1 cellular context compared by ENCODE assay signal in the genomic region with DNA sequence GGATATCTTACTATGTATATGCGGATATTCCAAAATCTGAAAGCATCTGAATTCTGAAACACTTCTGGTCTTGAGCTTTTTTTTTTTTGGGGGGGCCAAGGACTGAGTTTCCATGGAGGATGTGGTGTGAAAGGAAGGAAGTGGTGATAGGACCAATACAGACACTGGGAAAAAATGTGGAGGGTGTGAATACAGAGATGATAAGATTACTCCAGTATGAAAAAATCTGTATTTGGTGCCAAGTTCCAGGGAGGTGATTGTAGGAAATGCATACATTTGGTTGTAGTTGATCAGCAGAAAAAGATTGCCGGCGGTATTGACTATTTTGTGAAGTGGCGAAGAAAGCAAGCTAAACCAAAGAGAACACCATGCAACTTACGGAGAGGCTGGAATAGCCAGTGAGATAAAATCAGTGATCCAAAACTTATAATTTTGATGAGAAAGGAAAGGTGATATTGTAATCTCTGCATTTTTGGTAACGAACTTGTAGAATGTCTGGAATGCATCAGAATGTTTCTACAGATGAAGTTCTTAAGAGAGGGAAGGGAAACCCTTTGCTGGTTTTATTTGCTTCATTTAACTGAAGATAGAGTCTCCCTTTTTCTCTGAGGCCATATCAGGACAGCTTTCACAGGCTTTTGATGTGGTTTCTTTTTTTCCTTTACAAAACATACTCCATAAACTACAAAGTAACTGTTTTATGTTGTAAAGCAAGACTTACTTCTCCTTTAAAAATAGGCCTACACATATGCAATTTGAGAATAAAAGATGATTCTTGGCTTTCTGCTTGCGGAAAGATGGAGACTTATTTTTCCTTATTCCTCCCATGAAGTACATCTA.
TF ChIP-seq lines count a peak whose summit lies in the region.

No MANE protein-coding gene starts in this region.

TF ChIP-seq in IMR-90, 13 proteins besides CTCF, POLR2A, EP300 and RAD21:
- TF ChIP-seq BHLHE40 (IDR thresholded peaks at IDR 0.05; ENCODE audit: low read depth, low read length) (no peak), MAZ (IDR thresholded peaks at IDR 0.05; ENCODE audit: borderline replicate concordance, low read depth, low read length) (no peak), MXI1 (IDR thresholded peaks at IDR 0.05; ENCODE audit: borderline replicate concordance, low read depth, low read length) (no peak), MAFK (IDR thresholded peaks at IDR 0.05; ENCODE audit: low read depth, low read length) (no peak), CEBPB (IDR thresholded peaks at IDR 0.05; ENCODE audit: low read depth, low read length) (no peak), FOS (IDR thresholded peaks at IDR 0.05; ENCODE audit: low read depth, low read length) (no peak), SMC3 (IDR thresholded peaks at IDR 0.05; ENCODE audit: low read depth, low read length) (no peak), NFE2L2 (IDR thresholded peaks at IDR 0.05; ENCODE audit: low read depth, low read length) (no peak), RFX5 (IDR thresholded peaks at IDR 0.05; ENCODE audit: low read depth, low read length) (no peak), RCOR1 (IDR thresholded peaks at IDR 0.05; ENCODE audit: insufficient replicate concordance, low read length) (no peak), CHD1 (IDR thresholded peaks at IDR 0.05; ENCODE audit: low read depth, low read length) (no peak)
- TF ChIP-seq, protein P1, sequence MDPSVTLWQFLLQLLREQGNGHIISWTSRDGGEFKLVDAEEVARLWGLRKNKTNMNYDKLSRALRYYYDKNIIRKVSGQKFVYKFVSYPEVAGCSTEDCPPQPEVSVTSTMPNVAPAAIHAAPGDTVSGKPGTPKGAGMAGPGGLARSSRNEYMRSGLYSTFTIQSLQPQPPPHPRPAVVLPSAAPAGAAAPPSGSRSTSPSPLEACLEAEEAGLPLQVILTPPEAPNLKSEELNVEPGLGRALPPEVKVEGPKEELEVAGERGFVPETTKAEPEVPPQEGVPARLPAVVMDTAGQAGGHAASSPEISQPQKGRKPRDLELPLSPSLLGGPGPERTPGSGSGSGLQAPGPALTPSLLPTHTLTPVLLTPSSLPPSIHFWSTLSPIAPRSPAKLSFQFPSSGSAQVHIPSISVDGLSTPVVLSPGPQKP (IDR thresholded peaks at IDR 0.05; ENCODE audit: borderline replicate concordance, low read depth, low read length), result no peak
- TF ChIP-seq, protein P2, sequence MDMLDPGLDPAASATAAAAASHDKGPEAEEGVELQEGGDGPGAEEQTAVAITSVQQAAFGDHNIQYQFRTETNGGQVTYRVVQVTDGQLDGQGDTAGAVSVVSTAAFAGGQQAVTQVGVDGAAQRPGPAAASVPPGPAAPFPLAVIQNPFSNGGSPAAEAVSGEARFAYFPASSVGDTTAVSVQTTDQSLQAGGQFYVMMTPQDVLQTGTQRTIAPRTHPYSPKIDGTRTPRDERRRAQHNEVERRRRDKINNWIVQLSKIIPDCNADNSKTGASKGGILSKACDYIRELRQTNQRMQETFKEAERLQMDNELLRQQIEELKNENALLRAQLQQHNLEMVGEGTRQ (IDR thresholded peaks at IDR 0.05; ENCODE audit: low read depth, low read length), result no peak
